21 cellular contexts compared by ENCODE assay signal in genomic region chr10:34295142-34295548, GRCh38.
DNase-seq lines count a peak whose midpoint lies in the region; ATAC-seq and TF ChIP-seq lines count a peak whose summit lies in the region.
"Had no signal": no experiment of that assay in that cellular context is flagged by ENCODE, and none has a peak within 500 bp of the region (broad histone marks: within the 10 kb centered on the region; RNA-seq: fewer than 3 reads in every experiment).

No MANE protein-coding gene starts in this region.

- H3K27ac Mint-ChIP-seq in neural progenitor cell: peak overlapping the region; percentile 86
- H3K27ac Mint-ChIP-seq: activated naive CD8-positive, alpha-beta T cell; endodermal cell had no signal

- H3K27ac ChIP-seq in PC-3 (ENCODE audit: low read length): no peak overlapping the region
- H3K27ac ChIP-seq in neural progenitor cell: no peak overlapping the region
- H3K27ac ChIP-seq: GM23248 had no signal

- H3F3A ChIP-seq in PC-3 (ENCODE audit: low read length, unreplicated experiment) (no peaks in the 10 kb centered on the region), neural progenitor cell (ENCODE audit: low read depth) (no peaks in the 10 kb centered on the region)

- CTCF ChIA-PET in PC-3 (lab: Charles Lee): no interaction called here

- H3K4me1 ChIP-seq in PC-3 (ENCODE audit: insufficient read depth, low read length): peaks cover 41% of the 10 kb centered on the region
- no peaks in the 10 kb centered on the region for H3K4me1 ChIP-seq in neural progenitor cell
- H3K4me1 ChIP-seq in BE2C: no peaks in the 10 kb centered on the region

- no peak for ATAC-seq in PC-3
- no peak for ATAC-seq in left colon
- no peak for ATAC-seq in HG03378 (IDR thresholded peaks at IDR 0.05; ENCODE audit: unreplicated experiment)
- ATAC-seq: activated T-cell treated with anti-CD3 and anti-CD28 coated beads, Interleukin-2, amount 50 U/mL, for 4 hours; GM12878 had no signal

- no peaks in the 10 kb centered on the region for H3K9me2 ChIP-seq in PC-3 (replicated peaks; ENCODE audit: low read length)

- no TSS peak for BruUV-seq in PC-3 (replicated peaks; lab: Mats Ljungman, UMichigan)

- TF ChIP-seq CTCF in PC-3 (conservative IDR thresholded peaks at IDR 0.05; ENCODE audit: low read depth, low read length) (no peak), neural progenitor cell (IDR thresholded peaks at IDR 0.05) (no peak), BE2C (IDR thresholded peaks at IDR 0.05; ENCODE audit: low read depth, low read length) (no peak)

- peaks cover 5% of the 10 kb centered on the region for H3K27me3 Mint-ChIP-seq in neural progenitor cell (ENCODE audit: insufficient read depth, low read depth)

- H3K4me2 ChIP-seq in PC-3 (ENCODE audit: low read length) (no peak overlapping the region), neural progenitor cell (no peak overlapping the region)

- H3K79me2 ChIP-seq in PC-3 (ENCODE audit: low read length) (no peaks in the 10 kb centered on the region), neural progenitor cell (ENCODE audit: low read depth) (no peaks in the 10 kb centered on the region)

- POLR2A ChIA-PET in PC-3 (lab: Charles Lee; ENCODE audit: unreplicated experiment): no interaction called here

- peaks cover 41% of the 10 kb centered on the region for H3K4me1 Mint-ChIP-seq in neural progenitor cell

- no peaks in the 10 kb centered on the region for H3K9me3 ChIP-seq in PC-3 (ENCODE audit: low read length)
- H3K9me3 ChIP-seq in neural progenitor cell (ENCODE audit: low read depth): no peaks in the 10 kb centered on the region
- H3K9me3 ChIP-seq in BE2C: no peaks in the 10 kb centered on the region

- no peaks in the 10 kb centered on the region for H3K36me3 ChIP-seq in PC-3 (ENCODE audit: low read depth, low read length)
- H3K36me3 ChIP-seq in neural progenitor cell: no peaks in the 10 kb centered on the region
- no peaks in the 10 kb centered on the region for H3K36me3 ChIP-seq in BE2C

- peak; percentile 68 for DNase-seq in EL
- peak; percentile 81 for DNase-seq in PC-3
- DNase-seq in fibroblast of peridontal ligament (ENCODE audit: extremely low read depth): peak; percentile 35
- DNase-seq in neural progenitor cell (ENCODE audit: low spot score): no peak
- DNase-seq in left colon: no peak
- DNase-seq in stimulated activated CD4-positive, alpha-beta T cell treated with anti-CD3 and anti-CD28 coated beads, Interleukin-1b, Interleukin-23, amount 100 ng/mL, for 48 hours: no peak
- no peak for DNase-seq in BE2C
- DNase-seq: activated CD4-positive, alpha-beta T cell treated with anti-CD3 and anti-CD28 coated beads, Interleukin-2, amount 50 U/mL, for 4 hours; activated T-cell treated with anti-CD3 and anti-CD28 coated beads, Interleukin-2, amount 50 U/mL, for 4 hours; Calu3; endodermal cell; GM23248; mammary epithelial cell; MV-4-11; NCI-H2081 treated with DMSO at 0.1 percent for 48 hours; NCI-H526; stimulated activated CD4-positive, alpha-beta T cell treated with anti-CD3 and anti-CD28 coated beads, Interleukin-2, amount 100 ng/mL, for 24 hours; substantia nigra had no signal

- H3K9ac ChIP-seq in PC-3 (ENCODE audit: low read length): no peak overlapping the region
- H3K9ac ChIP-seq in neural progenitor cell: no peak overlapping the region
- H3K9ac ChIP-seq: GM23248 had no signal

- peaks cover 12% of the 10 kb centered on the region for H3K36me3 Mint-ChIP-seq in neural progenitor cell
- H3K36me3 Mint-ChIP-seq: activated naive CD8-positive, alpha-beta T cell had no signal

- H4K20me1 ChIP-seq in PC-3 (ENCODE audit: low read length): no peaks in the 10 kb centered on the region
- H4K20me1 ChIP-seq in neural progenitor cell (ENCODE audit: low read depth): no peaks in the 10 kb centered on the region

- no peak overlapping the region for H2AFZ ChIP-seq in PC-3 (ENCODE audit: low read length)
- no peak overlapping the region for H2AFZ ChIP-seq in neural progenitor cell (replicated peaks)
- H2AFZ ChIP-seq: GM23248 had no signal

- H3K4me3 Mint-ChIP-seq in neural progenitor cell: no peak overlapping the region
- H3K4me3 Mint-ChIP-seq: activated naive CD8-positive, alpha-beta T cell; activated T-cell treated with anti-CD3 and anti-CD28 coated beads, Interleukin-2, amount 50 U/mL, for 4 hours; endodermal cell had no signal

- H3K27me3 ChIP-seq in PC-3 (ENCODE audit: low read length): no peaks in the 10 kb centered on the region
- no peaks in the 10 kb centered on the region for H3K27me3 ChIP-seq in neural progenitor cell
- H3K27me3 ChIP-seq in BE2C: no peaks in the 10 kb centered on the region

- intact Hi-C loops in PC-3 (cut with micrococcal nuclease): no loop called here
- intact Hi-C loops in left colon (cut with DNase I, micrococcal nuclease): no loop called here

- H3K9me3 Mint-ChIP-seq in neural progenitor cell: no peaks in the 10 kb centered on the region
- H3K9me3 Mint-ChIP-seq: activated T-cell treated with anti-CD3 and anti-CD28 coated beads, Interleukin-2, amount 50 U/mL, for 4 hours; endodermal cell had no signal

- H3K4me3 ChIP-seq in PC-3 (ENCODE audit: low read length) (no peak overlapping the region), neural progenitor cell (no peak overlapping the region), BE2C (ENCODE audit: low read depth, low read length) (no peak overlapping the region)
- H3K4me3 ChIP-seq: GM12878, GM23248 had no signal

Comparison
In these comparisons a context has a peak if more than half of its experiments do, and no peak if none do; other contexts are left out.
1. DNase-seq: peak in EL (single experiment), PC-3 (single experiment) and fibroblast of peridontal ligament (single experiment); none in neural progenitor cell (single experiment), left colon (0 of 2), stimulated activated CD4-positive, alpha-beta T cell treated with anti-CD3 and anti-CD28 coated beads, Interleukin-1b, Interleukin-23, amount 100 ng/mL, for 48 hours (single experiment) and BE2C (single experiment).